Comparison of ENCODE assay signal across 10 cellular contexts in the genomic region with DNA sequence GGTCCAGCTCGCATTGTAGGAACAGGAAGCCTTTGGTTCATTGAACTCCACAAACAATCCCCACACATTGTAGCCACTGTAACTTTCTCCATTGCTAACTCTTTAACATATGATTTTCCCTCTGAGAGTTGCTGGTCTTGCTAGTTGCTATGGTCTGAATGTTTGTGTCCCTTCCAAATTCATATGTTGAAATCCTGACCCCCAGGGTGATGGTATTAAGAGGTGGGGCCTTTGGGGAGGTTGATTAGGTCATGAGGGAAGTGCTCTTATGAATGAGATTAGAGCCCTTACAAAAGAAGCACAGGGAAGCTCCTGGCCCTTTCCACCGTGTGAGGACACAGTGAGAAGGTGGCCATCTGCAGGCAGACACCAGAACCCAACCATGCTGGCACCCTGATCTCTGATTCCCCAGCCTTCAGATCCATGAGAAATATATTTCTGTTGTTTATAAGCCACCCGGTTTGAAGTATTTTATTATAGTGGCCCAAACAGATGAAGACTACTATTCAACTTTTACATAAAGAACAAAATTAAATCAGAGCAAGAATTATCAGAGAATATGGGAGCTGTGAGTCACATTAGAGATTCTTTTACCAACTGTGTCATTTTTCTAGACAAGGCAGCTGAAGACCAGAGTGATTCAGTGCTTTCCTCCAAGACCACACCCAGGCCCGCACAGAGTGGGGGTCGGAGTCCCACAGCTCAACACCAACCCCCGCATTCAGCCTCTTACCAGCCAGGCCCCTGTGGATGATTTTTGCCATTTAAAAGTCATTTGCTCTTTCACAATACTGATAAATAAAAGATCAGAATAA.
DNase-seq lines count a peak whose midpoint lies in the region; ATAC-seq and TF ChIP-seq lines count a peak whose summit lies in the region.
"Had no signal": no experiment of that assay in that cellular context is flagged by ENCODE, and none has a peak within 500 bp of the region (broad histone marks: within the 10 kb centered on the region; RNA-seq: fewer than 3 reads in every experiment).

No MANE protein-coding gene starts in this region.

- H3K36me3 Mint-ChIP-seq in natural killer cell treated with Interleukin-12 subunit alpha and Interleukin-12 subunit beta and Interleukin-15 and Interleukin-18, amount 100 ng/mL, for 72 hours, result no peaks in the 10 kb centered on the region

- H3K4me3 ChIP-seq in epithelial cell of esophagus (ENCODE audit: low read length), result no peak overlapping the region

- TF ChIP-seq CTCF in C4-2B (conservative IDR thresholded peaks at IDR 0.05) (0 out of 2 replicates have a peak, but pooled peaks have one; percentile 6), epithelial cell of esophagus (IDR thresholded peaks at IDR 0.05; ENCODE audit: insufficient read depth, low read depth, low read length, missing control alignments) (peak; percentile 25)

- DNase-seq in NCI-H526 treated with DMSO at 0.1 percent for 48 hours (lab: John Stamatoyannopoulos, UW) (peak; percentile 11), epithelial cell of esophagus (ENCODE audit: low read depth) (peak; percentile 7), medulla oblongata (ENCODE audit: extremely low spot score) (peak; percentile 16), SKM-1 (lab: John Stamatoyannopoulos, UW; ENCODE audit: unreplicated experiment) (no peak), midbrain (lab: John Stamatoyannopoulos, UW) (no peak)
- DNase-seq in natural killer cell treated with Interleukin-12 subunit alpha and Interleukin-12 subunit beta and Interleukin-15 and Interleukin-18, amount 100 ng/mL, for 72 hours (ENCODE audit: low spot score), result no peak
- DNase-seq: NCI-H446; stimulated activated CD4-positive, alpha-beta T cell treated with anti-CD3 and anti-CD28 coated beads, Interleukin-2, amount 100 ng/mL, for 24 hours had no signal

- ATAC-seq in GM19324 (IDR thresholded peaks at IDR 0.05; ENCODE audit: low FRiP score, unreplicated experiment), result no peak
- no peak for ATAC-seq in natural killer cell treated with Interleukin-12 subunit alpha and Interleukin-12 subunit beta and Interleukin-15 and Interleukin-18, amount 100 ng/mL, for 72 hours

- H3K4me3 Mint-ChIP-seq in natural killer cell treated with Interleukin-12 subunit alpha and Interleukin-12 subunit beta and Interleukin-15 and Interleukin-18, amount 100 ng/mL, for 72 hours, result no peak overlapping the region

- H3K27ac ChIP-seq in C4-2B, result no peak overlapping the region

- H3K4me1 Mint-ChIP-seq in natural killer cell treated with Interleukin-12 subunit alpha and Interleukin-12 subunit beta and Interleukin-15 and Interleukin-18, amount 100 ng/mL, for 72 hours (ENCODE audit: low read depth in 2 of 2), result no peaks in the 10 kb centered on the region

- no peak overlapping the region for H3K27ac Mint-ChIP-seq in natural killer cell treated with Interleukin-12 subunit alpha and Interleukin-12 subunit beta and Interleukin-15 and Interleukin-18, amount 100 ng/mL, for 72 hours

- H3K9me3 Mint-ChIP-seq in natural killer cell treated with Interleukin-12 subunit alpha and Interleukin-12 subunit beta and Interleukin-15 and Interleukin-18, amount 100 ng/mL, for 72 hours, result no peaks in the 10 kb centered on the region

- no peaks in the 10 kb centered on the region for H3K27me3 Mint-ChIP-seq in natural killer cell treated with Interleukin-12 subunit alpha and Interleukin-12 subunit beta and Interleukin-15 and Interleukin-18, amount 100 ng/mL, for 72 hours

Comparison
In these comparisons a context has a peak if more than half of its experiments do, and no peak if none do; other contexts are left out.
1. DNase-seq: peak in NCI-H526 treated with DMSO at 0.1 percent for 48 hours (single experiment), epithelial cell of esophagus (single experiment) and medulla oblongata (single experiment); none in SKM-1 (single experiment), midbrain (single experiment) and natural killer cell treated with Interleukin-12 subunit alpha and Interleukin-12 subunit beta and Interleukin-15 and Interleukin-18, amount 100 ng/mL, for 72 hours (single experiment).